In the genomic region with DNA sequence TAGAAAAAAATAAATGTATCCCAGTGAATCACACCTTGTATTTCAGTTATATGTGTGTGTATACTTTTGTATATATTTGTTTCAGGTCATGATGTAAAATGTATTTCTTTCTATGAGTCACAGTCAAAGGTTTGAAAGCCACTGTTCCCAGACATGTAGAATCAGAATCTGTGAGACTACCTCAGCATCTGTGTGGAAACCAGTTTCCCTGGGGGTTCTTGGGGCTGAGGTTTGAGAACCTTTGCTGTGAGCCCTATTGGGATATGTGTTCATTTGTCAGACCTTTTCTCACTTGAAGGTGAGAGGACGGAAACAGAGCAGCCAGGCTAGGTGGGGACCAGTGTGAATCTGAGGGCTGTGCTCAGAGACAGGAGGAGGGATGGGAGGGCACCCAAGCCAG, we compare ENCODE assay signal across 12 cellular contexts.
DNase-seq lines count a peak whose midpoint lies in the region; FAIRE-seq and TF ChIP-seq lines count a peak whose summit lies in the region.
"Had no signal": no experiment of that assay in that cellular context is flagged by ENCODE, and none has a peak within 500 bp of the region (broad histone marks: within the 10 kb centered on the region; RNA-seq: fewer than 3 reads in every experiment).

No MANE protein-coding gene starts in this region.

- H3K23ac ChIP-seq in mesendoderm (ENCODE audit: low read length) = no peak overlapping the region

- peak overlapping the region; percentile 33 for H3K27ac ChIP-seq in mesendoderm (ENCODE audit: low read depth, low read length)

- H3K27ac Mint-ChIP-seq in HFFc6 = peak overlapping the region; percentile 87
- H3K27ac Mint-ChIP-seq in glutamatergic neuron (ENCODE audit: unreplicated experiment) = no peak overlapping the region
- H3K27ac Mint-ChIP-seq: T-helper 1 cell treated with Interleukin-12 subunit alpha and Interleukin-12 subunit beta and Interleukin-4 antibody, amounts not matched to agents 30 μg/mL and 1 μg/mL, for 36 hours had no signal

- peak overlapping the region; percentile 27 for H2BK5ac ChIP-seq in mesendoderm (ENCODE audit: low read length)

- H3K79me2 ChIP-seq in mesendoderm (ENCODE audit: control insufficient read depth, insufficient read depth, low read length) = no peaks in the 10 kb centered on the region

- peaks cover 16% of the 10 kb centered on the region for H3K4me1 ChIP-seq in mesendoderm (ENCODE audit: control insufficient read depth, low read depth, low read length)

- no peak overlapping the region for H2BK120ac ChIP-seq in mesendoderm (ENCODE audit: low read depth, low read length)

- no CpG with 5 or more reads among the region's 1 CpG for WGBS in mesendoderm (ENCODE audit: extremely low coverage, insufficient coverage, low lambda C conversion rate)

- peak overlapping the region; percentile 16 for H3K18ac ChIP-seq in mesendoderm (ENCODE audit: low read length)

- H3K4me3 Mint-ChIP-seq in HFFc6 (peak overlapping the region; percentile 63), glutamatergic neuron (ENCODE audit: unreplicated experiment) (no peak overlapping the region)
- H3K4me3 Mint-ChIP-seq: nephron; T-helper 1 cell treated with Interleukin-12 subunit alpha and Interleukin-12 subunit beta and Interleukin-4 antibody, amounts not matched to agents 30 μg/mL and 1 μg/mL, for 36 hours had no signal

- H3K4me1 Mint-ChIP-seq in HFFc6 (ENCODE audit: low read depth) = peaks cover 100% of the 10 kb centered on the region
- peaks cover 23% of the 10 kb centered on the region for H3K4me1 Mint-ChIP-seq in glutamatergic neuron (ENCODE audit: low read depth, unreplicated experiment)

- H2BK15ac ChIP-seq in mesendoderm (replicated peaks; ENCODE audit: low read depth) = no peak overlapping the region

- H3K56ac ChIP-seq in mesendoderm (ENCODE audit: low read length) = peak overlapping the region; percentile 54

- no peak overlapping the region for H3K9ac ChIP-seq in mesendoderm (ENCODE audit: low read length)

- in situ Hi-C loops in GM13977 (cut with MboI; ENCODE audit: low pct_unique_long_range_greater_than_20kb, low sequenced_read_pairs, unreplicated experiment) = no loop called here

- H2AK5ac ChIP-seq in mesendoderm (ENCODE audit: low read length) = no peak overlapping the region

- no peak for TF ChIP-seq CTCF in GM13977 (IDR thresholded peaks at IDR 0.05; ENCODE audit: extremely low read depth, insufficient read depth, missing control alignments)
- no peak for TF ChIP-seq CTCF in HFFc6 (IDR thresholded peaks at IDR 0.05)
- TF ChIP-seq CTCF in D721Med (IDR thresholded peaks at IDR 0.05; ENCODE audit: insufficient read depth, missing control alignments) = no peak
- TF ChIP-seq CTCF in glutamatergic neuron (IDR thresholded peaks at IDR 0.05; ENCODE audit: partially characterized antibody, unreplicated experiment) = no peak

- no peaks in the 10 kb centered on the region for H3K36me3 ChIP-seq in mesendoderm (ENCODE audit: control insufficient read depth, insufficient read depth, low read length)

- no peak overlapping the region for H4K5ac ChIP-seq in mesendoderm (ENCODE audit: low read length)

- H3K27me3 ChIP-seq in mesendoderm (ENCODE audit: insufficient read depth, low read length, poor library complexity) = no peaks in the 10 kb centered on the region

- H3K27me3 Mint-ChIP-seq in HFFc6 (ENCODE audit: insufficient read depth) (peaks cover 4% of the 10 kb centered on the region; the same call in 1 of the 2 replicates), glutamatergic neuron (ENCODE audit: unreplicated experiment) (no peaks in the 10 kb centered on the region)

- H3K9me3 Mint-ChIP-seq in HFFc6 = no peaks in the 10 kb centered on the region
- H3K9me3 Mint-ChIP-seq in glutamatergic neuron (ENCODE audit: unreplicated experiment) = no peaks in the 10 kb centered on the region
- H3K9me3 Mint-ChIP-seq: nephron; T-helper 1 cell treated with Interleukin-12 subunit alpha and Interleukin-12 subunit beta and Interleukin-4 antibody, amounts not matched to agents 30 μg/mL and 1 μg/mL, for 36 hours had no signal

- DNase-seq in GM13977 (ENCODE audit: low spot score) (peak; percentile 68), HFFc6 (peak; percentile 41), RCC 7860 (ENCODE audit: low spot score) (peak; percentile 16), mesendoderm (no peak), D721Med (ENCODE audit: insufficient read length, low spot score) (no peak), NCI-H128 (lab: John Stamatoyannopoulos, UW; ENCODE audit: unreplicated experiment) (no peak), HT-29 (ENCODE audit: low spot score) (no peak), glutamatergic neuron (no peak)
- DNase-seq: activated naive CD4-positive, alpha-beta T cell treated with anti-CD3 and anti-CD28 coated beads, Interleukin-2, amount 50 U/mL, for 16 hours; NCI-H2029 treated with DMSO at 0.1 percent for 48 hours had no signal

- FAIRE-seq in RCC 7860 (lab: Jason Lieb, UNC) = no peak
- FAIRE-seq in D721Med (lab: Jason Lieb, UNC) = no peak

- H3K4me3 ChIP-seq in mesendoderm (ENCODE audit: low read length) = no peak overlapping the region

- H3K36me3 Mint-ChIP-seq in HFFc6 (ENCODE audit: low read depth) (peaks cover 35% of the 10 kb centered on the region), glutamatergic neuron (ENCODE audit: unreplicated experiment) (peaks cover 4% of the 10 kb centered on the region)

- peak overlapping the region; percentile 28 for H4K8ac ChIP-seq in mesendoderm (ENCODE audit: low read depth, low read length)

- H3K79me1 ChIP-seq in mesendoderm (ENCODE audit: low read length) = no peaks in the 10 kb centered on the region

- H3K4ac ChIP-seq in mesendoderm (ENCODE audit: low read depth, low read length) = no peak overlapping the region

- no peak overlapping the region for H3K4me2 ChIP-seq in mesendoderm (ENCODE audit: low read length)

Comparison
In these comparisons a context has a peak if more than half of its experiments do, and no peak if none do; other contexts are left out.
1. DNase-seq: peak in GM13977 (single experiment), HFFc6 (single experiment) and RCC 7860 (single experiment); none in mesendoderm (single experiment), D721Med (single experiment), NCI-H128 (single experiment), HT-29 (single experiment) and glutamatergic neuron (single experiment).